Comparison of ENCODE assay signal across 12 cellular contexts in the genomic region with DNA sequence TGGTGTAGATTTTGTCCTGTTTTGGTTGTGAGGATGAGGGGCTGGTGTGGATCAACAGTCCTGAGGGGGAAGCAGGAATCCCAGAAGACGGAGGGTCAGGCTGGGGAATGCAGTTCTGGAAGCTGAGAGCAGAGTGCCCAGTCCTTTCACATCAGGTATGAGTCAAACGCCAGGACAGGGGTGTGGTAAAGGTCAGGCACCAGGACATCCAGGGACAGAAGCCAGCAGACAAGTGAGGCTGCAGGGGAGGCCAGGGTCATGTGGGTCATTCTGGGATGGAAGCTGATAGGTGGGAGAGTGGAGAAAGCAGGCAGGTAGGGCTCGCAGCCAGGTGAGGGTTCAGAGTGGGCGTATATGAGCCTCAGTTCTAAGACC. TPM values are rescaled to one million over a fixed set of nuclear protein-coding genes. Genes with fewer than 3 reads are reported as not detected.
DNase-seq lines count a peak whose midpoint lies in the region; ATAC-seq and TF ChIP-seq lines count a peak whose summit lies in the region.
"Had no signal": no experiment of that assay in that cellular context is flagged by ENCODE, and none has a peak within 500 bp of the region (broad histone marks: within the 10 kb centered on the region; RNA-seq: fewer than 3 reads in every experiment).

No MANE protein-coding gene starts in this region.

- no peak for TF ChIP-seq POLR2A in gastroesophageal sphincter (IDR thresholded peaks at IDR 0.05)

- peak overlapping the region; percentile 84 for H3K27ac Mint-ChIP-seq in activated T-cell treated with anti-CD3 and anti-CD28 coated beads, Interleukin-2, amount 50 U/mL, for 72 hours

- H3K36me3 Mint-ChIP-seq in activated T-cell treated with anti-CD3 and anti-CD28 coated beads, Interleukin-2, amount 50 U/mL, for 72 hours (ENCODE audit: insufficient read depth in 2 of 2), result no peaks in the 10 kb centered on the region

- H3K9me3 ChIP-seq in RWPE2 (ENCODE audit: severe bottlenecking), result no peaks in the 10 kb centered on the region
- no peaks in the 10 kb centered on the region for H3K9me3 ChIP-seq in gastroesophageal sphincter

- WGBS in gastroesophageal sphincter (ENCODE audit: low coverage in 1 of 2), 2 donors, result 63 to 71% methylated on average over 3 of the region's 4 CpGs

- H3K27me3 Mint-ChIP-seq in activated T-cell treated with anti-CD3 and anti-CD28 coated beads, Interleukin-2, amount 50 U/mL, for 72 hours (ENCODE audit: low read depth), result peaks cover 13% of the 10 kb centered on the region

- H3K27me3 ChIP-seq in RWPE2 (ENCODE audit: insufficient read depth, poor library complexity, severe bottlenecking), result no peaks in the 10 kb centered on the region
- H3K27me3 ChIP-seq in gastroesophageal sphincter, result no peaks in the 10 kb centered on the region

- H3K9me3 Mint-ChIP-seq in activated T-cell treated with anti-CD3 and anti-CD28 coated beads, Interleukin-2, amount 50 U/mL, for 72 hours, result no peaks in the 10 kb centered on the region

- ATAC-seq in activated T-cell treated with anti-CD3 and anti-CD28 coated beads, Interleukin-2, amount 50 U/mL, for 72 hours (replicated peaks in 1 of 2), result peak in 1 of 2 donors; percentile 18
- peak; percentile 27; the same call in 1 of the 3 replicates for ATAC-seq in RWPE2 (ENCODE audit: low read depth)
- no peak for ATAC-seq in gastroesophageal sphincter
- no peak for ATAC-seq in GM19463 (IDR thresholded peaks at IDR 0.05; ENCODE audit: unreplicated experiment)

- TF ChIP-seq CTCF in RWPE2 (IDR thresholded peaks at IDR 0.05; ENCODE audit: poor library complexity, severe bottlenecking) (no peak), gastroesophageal sphincter (IDR thresholded peaks at IDR 0.05) (no peak)

- no peaks in the 10 kb centered on the region for H3K36me3 ChIP-seq in RWPE2 (ENCODE audit: low read depth)
- H3K36me3 ChIP-seq in gastroesophageal sphincter, result no peaks in the 10 kb centered on the region

- DNase-seq in activated T-cell treated with anti-CD3 and anti-CD28 coated beads, Interleukin-2, amount 50 U/mL, for 72 hours, result no peak
- DNase-seq in activated T-cell treated with anti-CD3 and anti-CD28 coated beads, Interleukin-2, amount 50 U/mL, for 1 hour, result no peak
- DNase-seq in RWPE2 (ENCODE audit: low spot score) (no peak), substantia nigra (lab: John Stamatoyannopoulos, UW) (no peak), NCI-H748 treated with DMSO at 0.1 percent for 48 hours (lab: John Stamatoyannopoulos, UW) (no peak), NCI-H2107 (lab: John Stamatoyannopoulos, UW) (no peak)
- DNase-seq: DMS53, NCI-H2029 treated with DMSO at 0.1 percent for 48 hours, occipital lobe, SIG-M5 had no signal

- TF ChIP-seq EP300 in gastroesophageal sphincter (IDR thresholded peaks at IDR 0.05), result no peak

- peak overlapping the region; percentile 50 to 68 for H3K4me3 Mint-ChIP-seq in activated T-cell treated with anti-CD3 and anti-CD28 coated beads, Interleukin-2, amount 50 U/mL, for 72 hours

- H3K4me1 Mint-ChIP-seq in activated T-cell treated with anti-CD3 and anti-CD28 coated beads, Interleukin-2, amount 50 U/mL, for 72 hours (ENCODE audit: low read depth), result peaks cover 15% of the 10 kb centered on the region

- H3K4me1 ChIP-seq in RWPE2 (ENCODE audit: insufficient read depth, poor library complexity, severe bottlenecking) (peaks cover 6% of the 10 kb centered on the region), gastroesophageal sphincter (peaks cover 0 to 21% (median 0%) of the 10 kb centered on the region in 3 donors)

- H3K4me3 ChIP-seq in RWPE2 (ENCODE audit: severe bottlenecking), result no peak overlapping the region
- H3K4me3 ChIP-seq in gastroesophageal sphincter, result no peak overlapping the region

- H3K27ac ChIP-seq in RWPE2 (ENCODE audit: poor library complexity, severe bottlenecking), result peak overlapping the region; percentile 9
- H3K27ac ChIP-seq in gastroesophageal sphincter, result peak overlapping the region in 3 of 4 donors; percentile 7 to 38 (median 20)
- H3K27ac ChIP-seq in substantia nigra (ENCODE audit: low read depth, low read length, poor library complexity, severe bottlenecking), result peak overlapping the region; percentile 19

RNA-seq across cellular contexts. Expression of a gene that starts 12.8 kb away (rescaled TPM):
- 100 to 1,000 TPM in 1 of 2 donors, 10 to 100 TPM in 1; 23.8 to 143 TPM for total RNA-seq in activated T-cell treated with anti-CD3 and anti-CD28 coated beads, Interleukin-2, amount 50 U/mL, for 72 hours
- total RNA-seq in gastroesophageal sphincter, result 1 to 10 TPM in 1 of 4 donors, under 1 TPM in 1, not detected in 2; 0.54 to 3.1 TPM
- total RNA-seq: occipital lobe had no signal

RNA-seq across cellular contexts. Expression of a gene that starts 13.3 kb away (rescaled TPM):
- not detected for total RNA-seq in activated T-cell treated with anti-CD3 and anti-CD28 coated beads, Interleukin-2, amount 50 U/mL, for 72 hours
- not detected for total RNA-seq in gastroesophageal sphincter

Comparison
In these comparisons a context has a peak if more than half of its experiments do, and no peak if none do; other contexts are left out.
1. RNA of a gene that starts 12.8 kb away (total RNA-seq): 23.8 to 143 TPM in activated T-cell treated with anti-CD3 and anti-CD28 coated beads, Interleukin-2, amount 50 U/mL, for 72 hours; 0.54 to 3.1 TPM in gastroesophageal sphincter; every median in the first group is over 4 times any median in the second.
2. Peak in every context shown above with its lines, with median percentiles within 50 percentile points of each other: H3K27ac ChIP-seq.